23 cellular contexts compared by ENCODE assay signal in the genomic region with DNA sequence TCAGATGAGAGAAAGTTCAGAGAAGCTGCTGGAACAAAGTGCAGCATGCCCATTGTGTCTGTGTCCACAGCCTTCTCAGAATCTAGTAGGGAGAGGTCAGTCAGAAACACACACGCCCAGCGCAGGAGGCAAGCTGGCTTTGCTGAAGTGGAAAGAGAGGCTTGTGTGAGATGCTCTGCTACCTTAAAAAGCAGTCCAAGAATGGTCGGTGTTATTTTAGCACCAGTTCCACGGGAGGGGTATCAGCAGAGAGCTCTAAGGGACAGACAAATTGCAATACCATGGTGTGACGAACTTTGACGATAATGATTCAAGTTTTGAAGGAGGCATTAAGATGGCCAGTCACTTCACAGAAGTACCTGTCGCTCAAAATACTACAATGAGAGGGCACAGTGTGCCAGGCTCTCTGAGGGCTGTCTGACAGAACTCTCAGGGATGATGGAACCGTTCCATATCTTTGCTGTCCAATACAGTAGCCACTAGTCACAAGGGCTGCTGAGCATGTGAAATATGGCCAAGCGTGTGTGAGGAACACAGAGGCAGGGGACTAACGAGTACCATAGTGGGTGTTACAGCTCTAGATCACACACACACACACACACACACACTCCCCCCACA.
"Had no signal": no experiment of that assay in that cellular context is flagged by ENCODE, and none has a peak within 500 bp of the region (broad histone marks: within the 10 kb centered on the region; RNA-seq: fewer than 3 reads in every experiment).

No MANE protein-coding gene starts in this region.

- H3K27me3 Mint-ChIP-seq: stimulated activated naive B cell treated with anti-CD40 and anti-IgM and Interleukin-4, amounts not matched to agents 10 μg/mL and 1 μg/mL and 100 μg/mL, for 72 hours had no signal

- H3K36me3 ChIP-seq: gastrocnemius medialis, neutrophil, sigmoid colon, transverse colon had no signal

- H3K27ac Mint-ChIP-seq: naive thymus-derived CD8-positive, alpha-beta T cell; stimulated activated naive B cell treated with anti-CD40 and anti-IgM and Interleukin-4, amounts not matched to agents 10 μg/mL and 1 μg/mL and 100 μg/mL, for 72 hours; stimulated activated naive CD8-positive, alpha-beta T cell treated with anti-CD3 and anti-CD28 coated beads, Interleukin-15, amount 100 ng/mL, for 72 hours had no signal

- H3K27ac ChIP-seq: dorsolateral prefrontal cortex, gastrocnemius medialis, neutrophil, psoas muscle, sigmoid colon, skin epidermis, testis, transverse colon had no signal

- FAIRE-seq: endometrium, keratinocyte had no signal

- H3K4me3 ChIP-seq: dorsolateral prefrontal cortex, gastrocnemius medialis, mucosa of descending colon, psoas muscle, sigmoid colon, skin epidermis, testis, transverse colon had no signal

- H3K36me3 Mint-ChIP-seq: naive thymus-derived CD8-positive, alpha-beta T cell had no signal

- H3K4me3 Mint-ChIP-seq: immature natural killer cell; naive thymus-derived CD8-positive, alpha-beta T cell; stimulated activated naive B cell treated with anti-CD40 and anti-IgM and Interleukin-4, amounts not matched to agents 10 μg/mL and 1 μg/mL and 100 μg/mL, for 72 hours; stimulated activated naive CD8-positive, alpha-beta T cell treated with anti-CD3 and anti-CD28 coated beads, Interleukin-15, amount 100 ng/mL, for 72 hours had no signal

- H3K4me1 Mint-ChIP-seq: stimulated activated naive B cell treated with anti-CD40 and anti-IgM and Interleukin-4, amounts not matched to agents 10 μg/mL and 1 μg/mL and 100 μg/mL, for 72 hours had no signal

- DNase-seq: cortex of kidney; dorsolateral prefrontal cortex; effector memory CD4-positive, alpha-beta T cell; gastrocnemius medialis; immature natural killer cell; left colon; mammary epithelial cell; mucosa of descending colon; naive thymus-derived CD8-positive, alpha-beta T cell; psoas muscle; retina; sigmoid colon; stimulated activated CD4-positive, alpha-beta T cell treated with anti-CD3 and anti-CD28 coated beads, Interleukin-2, amount 100 ng/mL, for 24 hours; stimulated activated CD4-positive, alpha-beta T cell treated with anti-CD3 and anti-CD28 coated beads, Interleukin-4, amount 100 ng/mL, for 4 hours; stimulated activated naive B cell treated with anti-CD40 and anti-IgM and Interleukin-4, amounts not matched to agents 10 μg/mL and 1 μg/mL and 100 μg/mL, for 72 hours; stimulated activated naive CD8-positive, alpha-beta T cell treated with anti-CD3 and anti-CD28 coated beads, Interleukin-15, amount 100 ng/mL, for 72 hours; testis; transverse colon had no signal

- H3K4me1 ChIP-seq: gastrocnemius medialis, psoas muscle, sigmoid colon, testis, transverse colon had no signal

- H3K27me3 ChIP-seq: dorsolateral prefrontal cortex, gastrocnemius medialis, neutrophil, sigmoid colon, testis, transverse colon had no signal

- ATAC-seq: esophagus mucosa; gastrocnemius medialis; left colon; mucosa of descending colon; naive thymus-derived CD8-positive, alpha-beta T cell; psoas muscle; stimulated activated naive B cell treated with anti-CD40 and anti-IgM and Interleukin-4, amounts not matched to agents 10 μg/mL and 1 μg/mL and 100 μg/mL, for 72 hours; stimulated activated naive CD8-positive, alpha-beta T cell treated with anti-CD3 and anti-CD28 coated beads, Interleukin-15, amount 100 ng/mL, for 72 hours had no signal

- H3K9me3 ChIP-seq: gastrocnemius medialis, neutrophil, psoas muscle, sigmoid colon, testis, transverse colon had no signal
